Comparison of ENCODE assay signal across 10 cellular contexts in genomic region chr7:55185941-55186609, GRCh38.
DNase-seq lines count a peak whose midpoint lies in the region; TF ChIP-seq lines count a peak whose summit lies in the region.
"Had no signal": no experiment of that assay in that cellular context is flagged by ENCODE, and none has a peak within 500 bp of the region (broad histone marks: within the 10 kb centered on the region; RNA-seq: fewer than 3 reads in every experiment).

No MANE protein-coding gene starts in this region.

- H3K4me3 ChIP-seq in epithelial cell of esophagus (ENCODE audit: low read length) (no peak overlapping the region), trophoblast cell (ENCODE audit: low read depth, low read length) (no peak overlapping the region)
- H3K4me3 ChIP-seq: GM23338 had no signal

- H2AK5ac ChIP-seq in trophoblast cell (ENCODE audit: low read length) = no peak overlapping the region

- no peak overlapping the region for H3K4me2 ChIP-seq in trophoblast cell (ENCODE audit: low read length)
- H3K4me2 ChIP-seq: GM23338 had no signal

- no CpG with 5 or more reads among the region's 15 CpGs for WGBS in trophoblast cell (ENCODE audit: extremely low coverage, insufficient coverage, insufficient read length)

- H3K36me3 ChIP-seq in trophoblast cell (ENCODE audit: control insufficient read depth in 1 of 2, insufficient read depth in 2 of 2, low read length in 2 of 2) = peaks cover 23 to 24% of the 10 kb centered on the region in 2 experiments

- H3K9ac ChIP-seq in trophoblast cell (ENCODE audit: low read length) = no peak overlapping the region

- no peaks in the 10 kb centered on the region for H3K27me3 ChIP-seq in trophoblast cell (ENCODE audit: insufficient read depth, low read length)

- H2BK5ac ChIP-seq in trophoblast cell (ENCODE audit: low read depth, low read length, poor library complexity) = peak overlapping the region; percentile 6

- peak overlapping the region; percentile 10 for H4K91ac ChIP-seq in trophoblast cell (ENCODE audit: low read depth, low read length)

- no peaks in the 10 kb centered on the region for H3K79me2 ChIP-seq in trophoblast cell (ENCODE audit: control insufficient read depth, insufficient read depth, low read length, poor library complexity)

- H2BK12ac ChIP-seq in trophoblast cell (ENCODE audit: low read length) = peak overlapping the region; percentile 3

- TF ChIP-seq CTCF in epithelial cell of esophagus (IDR thresholded peaks at IDR 0.05; ENCODE audit: insufficient read depth, low read depth, low read length, missing control alignments) = no peak

- no peak overlapping the region for H2AFZ ChIP-seq in trophoblast cell (ENCODE audit: insufficient read depth, low read length, poor library complexity)
- H2AFZ ChIP-seq: GM23338 had no signal

- no peak overlapping the region for H3K4ac ChIP-seq in trophoblast cell (ENCODE audit: low read depth, low read length)

- H3K23ac ChIP-seq in trophoblast cell (ENCODE audit: low read length) = no peak overlapping the region

- H3K14ac ChIP-seq in trophoblast cell (ENCODE audit: low read length) = no peak overlapping the region

- peak overlapping the region; percentile 21 for H2BK120ac ChIP-seq in trophoblast cell (ENCODE audit: insufficient read depth, low read length, poor library complexity)

- DNase-seq in EH (ENCODE audit: low read depth) = peak; percentile 98
- peak; percentile 60 for DNase-seq in NCI-H460 (ENCODE audit: extremely low read depth, low read depth)
- peak; percentile 99 for DNase-seq in epithelial cell of esophagus (ENCODE audit: low read depth)
- peak; percentile 94 to 97 for DNase-seq in trophoblast cell
- no peak for DNase-seq in NCI-H510A (lab: John Stamatoyannopoulos, UW)
- no peak for DNase-seq in Ammon's horn (ENCODE audit: low spot score)
- DNase-seq in DMS79 (lab: John Stamatoyannopoulos, UW) = no peak
- no peak for DNase-seq in SKM-1 treated with dmso at 0.1 percent for 144 hours (lab: John Stamatoyannopoulos, UW; ENCODE audit: unreplicated experiment)
- DNase-seq: activated T-cell treated with anti-CD3 and anti-CD28 coated beads for 4 hours had no signal

- peaks cover 6 to 9% of the 10 kb centered on the region in 2 experiments for H3K4me1 ChIP-seq in trophoblast cell (ENCODE audit: control insufficient read depth in 1 of 2, insufficient read depth in 2 of 2, low read length in 2 of 2)

- peak overlapping the region; percentile 14 for H4K8ac ChIP-seq in trophoblast cell (ENCODE audit: low read depth, low read length)

- H3K79me1 ChIP-seq in trophoblast cell (ENCODE audit: low read length) = peaks cover 4% of the 10 kb centered on the region

- no peak overlapping the region for H4K12ac ChIP-seq in trophoblast cell (ENCODE audit: low read depth, low read length)

- H3K9me3 ChIP-seq in trophoblast cell (ENCODE audit: insufficient read depth, low read depth, low read length) = peaks cover 1% of the 10 kb centered on the region

- H3K18ac ChIP-seq in trophoblast cell (ENCODE audit: low read length) = peak overlapping the region; percentile 69

- H3K27ac ChIP-seq in trophoblast cell (ENCODE audit: low read depth, low read length) = peak overlapping the region; percentile 1

Comparison
In these comparisons a context has a peak if more than half of its experiments do, and no peak if none do; other contexts are left out.
1. DNase-seq: peak in EH (single experiment), NCI-H460 (single experiment), epithelial cell of esophagus (single experiment) and trophoblast cell (2 of 2); none in NCI-H510A (single experiment), Ammon's horn (single experiment), DMS79 (single experiment) and SKM-1 treated with dmso at 0.1 percent for 144 hours (single experiment).